In the genomic region with DNA sequence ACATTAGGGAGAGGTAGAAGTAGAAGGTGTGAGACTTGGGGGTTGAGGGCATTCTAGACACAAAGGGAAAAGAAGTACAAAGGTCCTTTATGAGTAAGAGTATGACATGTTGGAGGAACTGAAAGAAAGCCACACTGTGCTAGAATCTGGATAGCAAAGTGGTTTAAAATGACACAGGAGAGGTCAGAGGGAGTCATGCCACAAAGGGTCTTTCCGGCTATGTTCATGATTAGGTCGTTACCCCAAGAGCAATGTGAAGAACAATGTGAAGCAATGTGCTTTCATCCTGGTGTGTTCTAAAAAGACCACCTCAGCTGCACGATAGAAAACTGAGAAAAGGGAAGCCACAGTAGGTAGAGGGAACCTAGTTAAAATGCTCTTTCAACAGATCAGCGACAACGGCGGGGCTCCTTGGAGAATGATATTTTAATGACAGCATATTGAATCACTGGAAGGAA, we compare ENCODE assay signal across 9 cellular contexts. TPM values are rescaled to one million over a fixed set of nuclear protein-coding genes. Genes with fewer than 3 reads are reported as not detected.
DNase-seq lines count a peak whose midpoint lies in the region; ATAC-seq, FAIRE-seq and TF ChIP-seq lines count a peak whose summit lies in the region.
"Had no signal": no experiment of that assay in that cellular context is flagged by ENCODE, and none has a peak within 500 bp of the region (broad histone marks: within the 10 kb centered on the region; RNA-seq: fewer than 3 reads in every experiment).

No MANE protein-coding gene starts in this region.

- H3K36me3 Mint-ChIP-seq in GM23338 (ENCODE audit: low read depth): peaks cover 12% of the 10 kb centered on the region; the same call in 2 of the 3 replicates

- H3K4me1 ChIP-seq in skeletal muscle satellite cell (ENCODE audit: control insufficient read depth, insufficient read depth, low read length) (peaks cover 51% of the 10 kb centered on the region), GM23338 (ENCODE audit: insufficient read depth) (no peaks in the 10 kb centered on the region)
- H3K4me1 ChIP-seq: parathyroid adenoma had no signal

- H3K4me1 Mint-ChIP-seq in GM23338: no peaks in the 10 kb centered on the region

- TF ChIP-seq POLR2A in erythroblast (IDR thresholded peaks at IDR 0.05; ENCODE audit: low read length): no peak

- H3K27me3 Mint-ChIP-seq in GM23338 (ENCODE audit: insufficient read depth, low read depth, poor library complexity): peaks cover 2% of the 10 kb centered on the region

- H3K9me3 ChIP-seq in skeletal muscle satellite cell (replicated peaks; ENCODE audit: low read length): no peaks in the 10 kb centered on the region

- H3K27ac Mint-ChIP-seq in GM23338: no peak overlapping the region

- H3K36me3 ChIP-seq in skeletal muscle satellite cell (ENCODE audit: insufficient read depth, low read length): peaks cover 12% of the 10 kb centered on the region
- peaks cover 3% of the 10 kb centered on the region; the same call in 1 of the 2 replicates for H3K36me3 ChIP-seq in GM23338 (ENCODE audit: insufficient read depth)

- H3K4me2 ChIP-seq in skeletal muscle satellite cell (ENCODE audit: low read length): peak overlapping the region; percentile 52
- H3K4me2 ChIP-seq in GM23338: no peak overlapping the region

- no peaks in the 10 kb centered on the region for H3K79me2 ChIP-seq in GM23338 (replicated peaks; ENCODE audit: insufficient read depth)
- H3K79me2 ChIP-seq: parathyroid adenoma had no signal

- DNase-seq in GM19239 (ENCODE audit: insufficient read length, low spot score) (no peak), NOMO-1 treated with dmso at 0.1 percent for 144 hours (lab: John Stamatoyannopoulos, UW; ENCODE audit: unreplicated experiment) (peak; percentile 80), erythroblast (lab: John Stamatoyannopoulos, UW) (no peak), GM23338 (ENCODE audit: low spot score) (no peak)
- DNase-seq in activated CD4-positive, alpha-beta T cell treated with anti-CD3 and anti-CD28 coated beads, Interleukin-2, amount 50 U/mL, for 4 hours: no peak

- H3K9me2 ChIP-seq in GM23338 (ENCODE audit: insufficient read depth): no peaks in the 10 kb centered on the region

- TF ChIP-seq CTCF in GM23338 (conservative IDR thresholded peaks at IDR 0.05; ENCODE audit: low read depth in 2 of 2): no peak

- H3F3A ChIP-seq in GM23338 (replicated peaks; ENCODE audit: low read depth): no peaks in the 10 kb centered on the region

- no peak overlapping the region for H3K9ac ChIP-seq in skeletal muscle satellite cell (ENCODE audit: low read depth, low read length)
- H3K9ac ChIP-seq: parathyroid adenoma had no signal

- H3K27me3 ChIP-seq in skeletal muscle satellite cell (ENCODE audit: control insufficient read depth, insufficient read depth, low read length) (no peaks in the 10 kb centered on the region), GM23338 (ENCODE audit: insufficient read depth) (no peaks in the 10 kb centered on the region)

- peak; percentile 94 for ATAC-seq in HG02870 (IDR thresholded peaks at IDR 0.05; ENCODE audit: unreplicated experiment)
- no peak for ATAC-seq in GM23338

- no peak overlapping the region for H3K4me3 Mint-ChIP-seq in GM23338

- no peaks in the 10 kb centered on the region; the same call in 1 of the 2 replicates for H4K20me1 ChIP-seq in GM23338 (replicated peaks; ENCODE audit: insufficient read depth)

- no peaks in the 10 kb centered on the region for H3K9me3 Mint-ChIP-seq in GM23338

- H3K27ac ChIP-seq in GM23338 (ENCODE audit: low read depth): no peak overlapping the region
- H3K27ac ChIP-seq: epithelial cell of prostate, parathyroid adenoma had no signal

- no peak overlapping the region for H2AFZ ChIP-seq in GM23338
- H2AFZ ChIP-seq: parathyroid adenoma had no signal

- peak; percentile 100 for FAIRE-seq in GM19239 (lab: Jason Lieb, UNC)

- H3K4me3 ChIP-seq in skeletal muscle satellite cell (ENCODE audit: low read length) (peak overlapping the region; percentile 44), GM23338 (no peak overlapping the region)

TF ChIP-seq in GM23338, 12 proteins besides CTCF, POLR2A, EP300 and RAD21:
- no peak for TF ChIP-seq STAT1 (IDR thresholded peaks at IDR 0.05; ENCODE audit: unreplicated experiment)
- TF ChIP-seq NANOG (IDR thresholded peaks at IDR 0.05; ENCODE audit: borderline replicate concordance): no peak
- TF ChIP-seq EZH2 (IDR thresholded peaks at IDR 0.05; ENCODE audit: low read depth, unreplicated experiment): no peak
- TF ChIP-seq, protein P1, sequence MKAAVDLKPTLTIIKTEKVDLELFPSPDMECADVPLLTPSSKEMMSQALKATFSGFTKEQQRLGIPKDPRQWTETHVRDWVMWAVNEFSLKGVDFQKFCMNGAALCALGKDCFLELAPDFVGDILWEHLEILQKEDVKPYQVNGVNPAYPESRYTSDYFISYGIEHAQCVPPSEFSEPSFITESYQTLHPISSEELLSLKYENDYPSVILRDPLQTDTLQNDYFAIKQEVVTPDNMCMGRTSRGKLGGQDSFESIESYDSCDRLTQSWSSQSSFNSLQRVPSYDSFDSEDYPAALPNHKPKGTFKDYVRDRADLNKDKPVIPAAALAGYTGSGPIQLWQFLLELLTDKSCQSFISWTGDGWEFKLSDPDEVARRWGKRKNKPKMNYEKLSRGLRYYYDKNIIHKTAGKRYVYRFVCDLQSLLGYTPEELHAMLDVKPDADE (IDR thresholded peaks at IDR 0.05): no peak
- TF ChIP-seq POLR2AphosphoS5 (IDR thresholded peaks at IDR 0.05; ENCODE audit: low read depth): no peak
- TF ChIP-seq EZH2phosphoT487 (IDR thresholded peaks at IDR 0.05; ENCODE audit: unreplicated experiment): no peak
- TF ChIP-seq JUNB (IDR thresholded peaks at IDR 0.05; ENCODE audit: unreplicated experiment): no peak
- no peak for TF ChIP-seq ZNF331 (CRISPR knock-in tag; IDR thresholded peaks at IDR 0.05; ENCODE audit: low read depth)

RNA-seq across cellular contexts. Expression of a gene that starts 29.2 kb away (rescaled TPM):
- 42.1 and 43.9 TPM in 2 replicates for total RNA-seq in skeletal muscle satellite cell (2012; rRNA removed)
- 23.3 and 29.0 TPM in 2 replicates for total RNA-seq in GM23338 (2014; rRNA removed; shearing (Covaris generic))
- polyA plus RNA-seq in GM23338 (2016; fragmentation: Nextera tagmentation; extraction: Ambion mirVana): 52.6 and 54.6 TPM in 2 replicates
